ENCODE assay signal across 15 cellular contexts in the genomic region with DNA sequence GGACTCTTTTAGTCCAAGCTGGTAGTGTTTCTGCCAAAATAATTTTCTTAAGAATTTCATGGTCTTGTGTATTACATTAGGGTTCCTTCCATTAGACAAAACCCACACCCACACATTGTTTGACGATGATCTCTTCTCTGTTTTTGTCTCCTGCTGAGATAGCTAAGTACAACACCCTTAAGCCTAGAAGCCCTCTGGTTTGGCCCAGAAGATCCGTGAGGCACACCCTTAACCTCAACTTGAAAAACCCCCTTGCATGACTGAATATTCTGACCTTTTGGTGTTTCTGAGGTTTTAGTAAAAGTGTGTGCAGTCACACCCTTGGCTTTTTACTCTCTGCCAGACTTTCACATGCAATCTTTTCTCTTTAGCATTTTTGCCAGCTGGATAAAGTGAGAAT. TPM values are rescaled to one million over a fixed set of nuclear protein-coding genes. Genes with fewer than 3 reads are reported as not detected.
DNase-seq lines count a peak whose midpoint lies in the region; ATAC-seq and TF ChIP-seq lines count a peak whose summit lies in the region.
"Had no signal": no experiment of that assay in that cellular context is flagged by ENCODE, and none has a peak within 500 bp of the region (broad histone marks: within the 10 kb centered on the region; RNA-seq: fewer than 3 reads in every experiment).

No MANE protein-coding gene starts in this region.

- TF ChIP-seq CTCF in fibroblast of the aortic adventitia (IDR thresholded peaks at IDR 0.05; ENCODE audit: insufficient read depth, low read length): no peak

- H3K27me3 ChIP-seq in MG63: peaks cover 3% of the 10 kb centered on the region; the same call in 1 of the 2 replicates

- ATAC-seq in GM21390 (IDR thresholded peaks at IDR 0.05; ENCODE audit: unreplicated experiment): peak; percentile 68
- no peak for ATAC-seq in HG03196 (IDR thresholded peaks at IDR 0.05; ENCODE audit: unreplicated experiment)
- ATAC-seq: GM23338 had no signal

- H3K4me3 ChIP-seq in MG63: no peak overlapping the region
- no peak overlapping the region for H3K4me3 ChIP-seq in fibroblast of the aortic adventitia (ENCODE audit: low read depth, low read length)
- H3K4me3 ChIP-seq: GM23338 had no signal

- no peaks in the 10 kb centered on the region for H3K36me3 ChIP-seq in MG63

- DNase-seq in EL (peak; percentile 88), MG63 (peak; percentile 70), fibroblast of the aortic adventitia (ENCODE audit: low read depth) (peak; percentile 99), DMS53 treated with DMSO at 0.1 percent for 48 hours (lab: John Stamatoyannopoulos, UW; ENCODE audit: unreplicated experiment) (no peak), NCI-H345 (lab: John Stamatoyannopoulos, UW) (no peak)
- DNase-seq in activated effector memory CD4-positive, alpha-beta T cell treated with Interleukin-2 at 50 U/mL for 16 hours: no peak
- DNase-seq: activated T-cell treated with anti-CD3 and anti-CD28 coated beads for 4 hours, endodermal cell, kidney glomerular epithelial cell, NCI-H526 had no signal

- H3K9me3 ChIP-seq in MG63: peaks cover 46% of the 10 kb centered on the region

RNA-seq across cellular contexts. Expression of a gene that starts 29.3 kb away (rescaled TPM):
- total RNA-seq in MG63 (2014; rRNA removed; shearing (Covaris generic); ENCODE audit: low replicate concordance): 13.8 and 24.5 TPM in 2 replicates
- 51.1 and 79.7 TPM in 2 replicates for total RNA-seq in fibroblast of the aortic adventitia (ENCODE audit: low replicate concordance)

RNA-seq across cellular contexts. Expression of a gene that starts 41.9 kb away (rescaled TPM):
- not detected in 2 replicates for total RNA-seq in MG63 (2014; rRNA removed; shearing (Covaris generic); ENCODE audit: low replicate concordance)
- total RNA-seq in fibroblast of the aortic adventitia (ENCODE audit: low replicate concordance): not detected in 2 replicates
- total RNA-seq: endodermal cell; GM23338; T-helper 1 cell treated with Interleukin-12 subunit alpha and Interleukin-12 subunit beta and Interleukin-4 antibody, amounts not matched to agents 30 ng/mL and 1 ng/mL, for 36 hours had no signal

RNA-seq across cellular contexts. Expression of a gene that starts 45.6 kb away (rescaled TPM):
- not detected in 2 replicates for total RNA-seq in MG63 (2014; rRNA removed; shearing (Covaris generic); ENCODE audit: low replicate concordance)
- not detected in 2 replicates for total RNA-seq in fibroblast of the aortic adventitia (ENCODE audit: low replicate concordance)
- total RNA-seq: endodermal cell; GM23338; renal cortical epithelial cell; T-helper 1 cell treated with Interleukin-12 subunit alpha and Interleukin-12 subunit beta and Interleukin-4 antibody, amounts not matched to agents 30 ng/mL and 1 ng/mL, for 36 hours had no signal

Comparison
In these comparisons a context has a peak if more than half of its experiments do, and no peak if none do; other contexts are left out.
1. DNase-seq: peak in EL (single experiment), MG63 (single experiment) and fibroblast of the aortic adventitia (single experiment); none in DMS53 treated with DMSO at 0.1 percent for 48 hours (single experiment), NCI-H345 (single experiment) and activated effector memory CD4-positive, alpha-beta T cell treated with Interleukin-2 at 50 U/mL for 16 hours (single experiment).